20 cellular contexts compared by ENCODE assay signal in the genomic region with DNA sequence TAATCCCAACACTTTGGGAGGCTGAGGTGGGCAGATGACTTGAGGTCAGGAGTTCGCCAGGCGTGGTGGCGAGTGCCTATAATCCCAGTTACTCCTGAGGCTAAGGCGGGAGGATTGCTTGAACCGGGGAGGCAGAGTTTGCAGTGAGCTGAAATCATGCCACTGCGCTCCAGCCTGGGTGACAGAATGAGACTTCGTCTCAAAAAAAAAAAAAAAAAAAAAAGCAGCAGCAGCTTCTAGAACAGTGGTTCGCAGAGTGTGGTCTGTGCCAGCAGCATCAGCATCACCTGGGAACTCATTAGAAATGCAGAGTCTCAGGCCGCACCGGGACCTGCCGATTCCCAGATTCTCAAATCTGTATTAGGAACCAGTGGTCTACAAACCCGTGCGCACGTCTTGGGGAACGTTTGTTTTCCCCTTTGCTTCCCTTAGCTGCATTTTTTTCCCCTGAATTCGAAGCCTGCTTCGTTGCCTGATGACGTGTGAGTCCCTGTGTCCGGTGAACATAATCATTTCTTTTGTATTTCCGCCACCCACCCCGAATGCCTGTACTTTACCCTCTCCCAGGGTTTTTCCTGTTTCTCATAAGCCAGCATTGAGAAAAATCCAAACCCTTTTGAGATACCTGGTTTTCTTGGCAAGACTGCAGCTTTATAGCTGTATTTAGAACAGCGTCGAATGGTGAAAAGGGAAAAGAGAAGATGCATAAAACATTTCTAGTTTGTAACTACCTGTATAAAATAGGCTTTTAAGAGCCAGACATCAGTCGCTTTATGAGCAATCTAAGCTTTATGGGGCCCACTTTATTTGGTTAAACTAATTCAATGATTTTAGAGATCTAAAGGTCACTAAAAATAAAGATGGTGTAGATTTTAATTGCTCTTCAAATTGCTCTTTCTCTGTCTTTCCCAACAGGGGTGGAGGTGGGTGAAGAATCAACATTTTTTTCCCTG. TPM values are rescaled to one million over a fixed set of nuclear protein-coding genes. Genes with fewer than 3 reads are reported as not detected.
DNase-seq lines count a peak whose midpoint lies in the region; ATAC-seq, FAIRE-seq and TF ChIP-seq lines count a peak whose summit lies in the region.
"Had no signal": no experiment of that assay in that cellular context is flagged by ENCODE, and none has a peak within 500 bp of the region (broad histone marks: within the 10 kb centered on the region; RNA-seq: fewer than 3 reads in every experiment).

No MANE protein-coding gene starts in this region.

- no peaks in the 10 kb centered on the region for H3K9me3 ChIP-seq in pancreas
- no peaks in the 10 kb centered on the region for H3K9me3 ChIP-seq in tibial artery
- no peaks in the 10 kb centered on the region for H3K9me3 ChIP-seq in uterus
- H3K9me3 ChIP-seq: heart left ventricle had no signal

- intact Hi-C loops in pancreas (cut with DNase I) = no loop called here
- intact Hi-C loops in tibial artery (cut with DNase I; ENCODE audit: low total_unique reads) = no loop called here
- intact Hi-C loops in uterus (cut with DNase I; ENCODE audit: low total_unique reads) = no loop called here

- H3K27me3 ChIP-seq in pancreas (no peaks in the 10 kb centered on the region), tibial artery (no peaks in the 10 kb centered on the region), uterus (no peaks in the 10 kb centered on the region)
- H3K27me3 ChIP-seq: heart left ventricle had no signal

- H3K36me3 ChIP-seq in pancreas = no peaks in the 10 kb centered on the region
- H3K36me3 ChIP-seq in tibial artery = peaks cover 0 to 6% (median under 1%) of the 10 kb centered on the region in 3 donors
- no peaks in the 10 kb centered on the region for H3K36me3 ChIP-seq in uterus

- TF ChIP-seq POLR2A in uterus (IDR thresholded peaks at IDR 0.05) = no peak

- WGBS in pancreas, 2 donors = 75 to 77% methylated on average over 23 to 24 of the region's 24 CpGs

- peaks cover 0 to 10% (median 0%) of the 10 kb centered on the region in 3 donors for H3K4me1 ChIP-seq in pancreas
- H3K4me1 ChIP-seq in tibial artery = peaks cover 0 to 22% (median 19%) of the 10 kb centered on the region in 4 donors
- peaks cover 13 to 14% of the 10 kb centered on the region in 2 donors for H3K4me1 ChIP-seq in uterus

- ATAC-seq in pancreas = peak in 3 of 4 donors; percentile 24 to 31 (median 26)
- ATAC-seq: Panc1; stimulated activated memory B cell treated with anti-CD40 and anti-IgM and Interleukin-4, amounts not matched to agents 10 μg/mL and 1 μg/mL and 100 μg/mL, for 72 hours had no signal

- no peak for TF ChIP-seq CTCF in pancreas (IDR thresholded peaks at IDR 0.05)
- TF ChIP-seq CTCF in tibial artery (IDR thresholded peaks at IDR 0.05) = no peak
- TF ChIP-seq CTCF in uterus (IDR thresholded peaks at IDR 0.05) = no peak

- DNase-seq in EH (ENCODE audit: low read depth) (peak; percentile 55), glomerular endothelial cell (ENCODE audit: extremely low read depth, low read depth, low spot score) (peak; percentile 23), pancreas (peak in 1 of 6 donors; percentile 7), tibial artery (no peak), uterus (no peak), HPDE6-E6E7 (ENCODE audit: extremely low spot score) (no peak), SK-N-DZ (ENCODE audit: low spot score) (no peak)
- DNase-seq: activated CD8-positive, alpha-beta memory T cell treated with anti-CD3 and anti-CD28 coated beads for 24 hours; activated naive CD4-positive, alpha-beta T cell treated with anti-CD3 and anti-CD28 coated beads, Interleukin-2, amount 10 ng/mL, durations not matched to agents 7 days and 5 days; DND-41; heart left ventricle; MV-4-11; stimulated activated CD4-positive, alpha-beta T cell treated with anti-CD3 and anti-CD28 coated beads, Interleukin-2, amount 100 ng/mL, for 48 hours; T-helper 9 cell had no signal

- H3K27ac ChIP-seq in angular gyrus (ENCODE audit: low read depth, low read length) (peak overlapping the region; percentile 83), pancreas (peak overlapping the region in 1 of 4 donors; percentile 47), tibial artery (no peak overlapping the region), uterus (peak overlapping the region in 1 of 2 donors; percentile 4)
- H3K27ac ChIP-seq: parathyroid adenoma had no signal

- FAIRE-seq in pancreas (lab: Jason Lieb, UNC) = peak; percentile 77
- FAIRE-seq: H1, HTR-8/SVneo had no signal

- H3K4me3 ChIP-seq in pancreas (no peak overlapping the region), tibial artery (no peak overlapping the region), uterus (no peak overlapping the region)
- H3K4me3 ChIP-seq: heart left ventricle had no signal

RNA-seq across cellular contexts. Expression of a gene that starts 49.8 kb away (rescaled TPM):
- total RNA-seq in glomerular endothelial cell = 10.6 and 25.4 TPM in 2 replicates
- total RNA-seq in pancreas = 10 to 100 TPM in 1 of 6 donors, 1 to 10 TPM in 5; 2.7 to 10.0 (median 5.0) TPM
- polyA plus RNA-seq in pancreas = 10 to 100 TPM in 1 of 2 donors, 1 to 10 TPM in 1; 6.9 to 10.4 TPM
- 10 to 100 TPM in 3 of 4 donors, 1 to 10 TPM in 1; 2.0 to 28.1 (median 20.5) TPM for total RNA-seq in uterus
- polyA plus RNA-seq in SK-N-DZ (2014; cell fraction: cytosol; rRNA removed) = 0.51 and 0.93 TPM in 2 replicates
- polyA plus RNA-seq in SK-N-DZ (2014; cell fraction: nucleus; rRNA removed) = 0.38 and 8.2 TPM in 2 replicates

RNA-seq across cellular contexts. Expression of a gene that starts 54.5 kb away (rescaled TPM):
- total RNA-seq in glomerular endothelial cell (245 and 268 TPM in 2 replicates), pancreas (10 to 100 TPM; 14.8 to 28.3 (median 21.6) TPM), uterus (100 to 1,000 TPM in 1 of 4 donors, 10 to 100 TPM in 3; 72.0 to 198 (median 82.9) TPM)
- 10 to 100 TPM; 13.4 to 17.9 TPM for polyA plus RNA-seq in pancreas
- polyA plus RNA-seq in SK-N-DZ (2014; cell fraction: cytosol; rRNA removed) = 1.4 and 1.8 TPM in 2 replicates
- 1.4 and 2.4 TPM in 2 replicates for polyA plus RNA-seq in SK-N-DZ (2014; cell fraction: nucleus; rRNA removed)

Comparison
In these comparisons a context has a peak if more than half of its experiments do, and no peak if none do; other contexts are left out.
1. DNase-seq: peak in EH (single experiment) and glomerular endothelial cell (single experiment); none in tibial artery (0 of 2), uterus (0 of 2), HPDE6-E6E7 (single experiment) and SK-N-DZ (single experiment).